8 cellular contexts compared by ENCODE assay signal in the genomic region with DNA sequence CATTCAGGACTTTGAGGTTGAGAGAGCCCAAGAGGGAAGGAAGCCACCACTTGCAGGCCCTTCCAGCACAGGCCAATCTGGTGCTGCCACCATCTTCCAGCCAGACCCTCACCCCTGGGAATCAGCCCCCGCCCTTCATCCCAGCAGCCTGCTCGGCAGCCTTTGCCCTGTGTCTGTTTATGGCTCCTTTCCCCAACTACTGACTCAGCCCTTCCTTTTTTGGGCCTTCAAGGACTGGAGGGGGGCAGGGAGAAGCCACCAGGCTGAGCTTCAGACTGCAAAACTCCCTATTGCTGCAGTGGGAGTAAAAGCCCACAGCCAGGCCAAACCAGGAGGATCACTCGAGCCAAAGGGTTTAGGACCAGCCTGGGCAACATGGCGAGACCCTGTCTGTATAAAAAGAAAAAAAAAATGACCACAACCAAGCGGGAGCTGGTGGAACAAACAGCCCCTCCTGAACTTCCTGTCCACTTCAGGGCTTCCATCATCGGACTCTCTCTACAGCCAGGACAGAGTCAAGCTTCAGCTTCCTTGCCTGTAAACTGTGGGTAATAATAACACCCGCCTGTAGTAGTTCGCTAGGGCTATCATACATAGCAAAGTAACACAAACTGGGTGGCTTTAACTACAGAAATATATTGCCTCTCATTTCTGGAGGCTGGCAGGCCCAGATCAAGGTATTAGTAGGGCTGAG.
A peak's percentile ranks its signal among the peaks of the same experiment; 100 is the strongest.
DNase-seq lines count a peak whose midpoint lies in the region; ATAC-seq and TF ChIP-seq lines count a peak whose summit lies in the region.

No MANE protein-coding gene starts in this region.

- 57 to 66% (median 60%) methylated on average over 8 of the region's 8 CpGs for WGBS in psoas muscle, 3 donors
- WGBS in endodermal cell (ENCODE audit: insufficient coverage in 1 of 2, insufficient read length in 1 of 2), 2 experiments, result 95 to 97% methylated on average over 5 to 8 of the region's 8 CpGs

- H3K27ac ChIP-seq in psoas muscle (peak overlapping the region; percentile 86), endodermal cell (ENCODE audit: low read depth, low read length) (no peak overlapping the region)

- intact Hi-C loops in Calu3 (cut with micrococcal nuclease; ENCODE audit: unreplicated experiment), result no loop called here
- intact Hi-C loops in left cardiac atrium (cut with DNase I), result no loop called here
- intact Hi-C loops in psoas muscle (cut with DNase I), result no loop called here
- intact Hi-C loops in activated T-helper 1 cell treated with anti-CD3 and anti-CD28 coated beads, Interleukin-12 subunit alpha, Interleukin-12 subunit beta, Interleukin-2, Interleukin-4 antibody, amounts not matched to agents 30 ng/mL and 10 ng/mL and 1 ng/mL, durations not matched to agents 14 hours and 24 hours and 36 hours (cut with micrococcal nuclease), result no loop called here

- no peak overlapping the region for H3K4me3 Mint-ChIP-seq in Calu3 (ENCODE audit: low read depth, unreplicated experiment)
- H3K4me3 Mint-ChIP-seq in activated T-helper 1 cell treated with anti-CD3 and anti-CD28 coated beads, Interleukin-12 subunit alpha, Interleukin-12 subunit beta, Interleukin-2, Interleukin-4 antibody, amounts not matched to agents 30 ng/mL and 10 ng/mL and 1 ng/mL, durations not matched to agents 14 hours and 24 hours and 36 hours, result no peak overlapping the region
- H3K4me3 Mint-ChIP-seq in endodermal cell, result no peak overlapping the region

- CTCF ChIA-PET in Calu3 (lab: Charles Lee), result interaction anchor here (1.0 kb wide), 1 partner anchor 9 kb away, joined by 4 read pairs; no protein-coding TSS in a partner anchor

- peak overlapping the region; percentile 28 for H3K4me3 ChIP-seq in psoas muscle
- no peak overlapping the region for H3K4me3 ChIP-seq in endodermal cell (ENCODE audit: low read length)

- ATAC-seq in left cardiac atrium, result peak; percentile 87 to 89
- peak; percentile 49 to 87 (median 82) for ATAC-seq in psoas muscle
- no peak for ATAC-seq in GM18498 (IDR thresholded peaks at IDR 0.05; ENCODE audit: unreplicated experiment)
- ATAC-seq in HG02852 (IDR thresholded peaks at IDR 0.05; ENCODE audit: unreplicated experiment), result no peak

- H3K27me3 Mint-ChIP-seq in Calu3 (ENCODE audit: unreplicated experiment), result no peaks in the 10 kb centered on the region
- peaks cover 2% of the 10 kb centered on the region for H3K27me3 Mint-ChIP-seq in activated T-helper 1 cell treated with anti-CD3 and anti-CD28 coated beads, Interleukin-12 subunit alpha, Interleukin-12 subunit beta, Interleukin-2, Interleukin-4 antibody, amounts not matched to agents 30 ng/mL and 10 ng/mL and 1 ng/mL, durations not matched to agents 14 hours and 24 hours and 36 hours (ENCODE audit: insufficient read depth)
- no peaks in the 10 kb centered on the region for H3K27me3 Mint-ChIP-seq in endodermal cell (ENCODE audit: insufficient read depth)

- BruUV-seq in Calu3 (replicated peaks; lab: Mats Ljungman, UMichigan), result no TSS peak

- TF ChIP-seq CTCF in Calu3 (IDR thresholded peaks at IDR 0.05; ENCODE audit: unreplicated experiment) (no peak), psoas muscle (IDR thresholded peaks at IDR 0.05) (no peak), endodermal cell (conservative IDR thresholded peaks at IDR 0.05) (no peak)

- H3K36me3 ChIP-seq in psoas muscle (ENCODE audit: insufficient read depth in 1 of 2, low read depth in 1 of 2), result no peaks in the 10 kb centered on the region
- H3K36me3 ChIP-seq in endodermal cell (ENCODE audit: control insufficient read depth, insufficient read depth, low read length), result no peaks in the 10 kb centered on the region

- no peak for DNase-seq in Calu3
- peak; percentile 49 for DNase-seq in UCSD-AML1 (lab: John Stamatoyannopoulos, UW; ENCODE audit: unreplicated experiment)
- peak; percentile 51 for DNase-seq in left cardiac atrium
- DNase-seq in psoas muscle, result peak; percentile 37 to 70
- DNase-seq in activated T-helper 1 cell treated with anti-CD3 and anti-CD28 coated beads, Interleukin-12 subunit alpha, Interleukin-12 subunit beta, Interleukin-2, Interleukin-4 antibody, amounts not matched to agents 30 ng/mL and 10 ng/mL and 1 ng/mL, durations not matched to agents 14 hours and 24 hours and 36 hours (ENCODE audit: low spot score), result no peak
- no peak for DNase-seq in endodermal cell

- H3K4me1 ChIP-seq in psoas muscle (peaks cover 36% of the 10 kb centered on the region), endodermal cell (ENCODE audit: control insufficient read depth, insufficient read depth, low read length) (no peaks in the 10 kb centered on the region)

- no peaks in the 10 kb centered on the region for H3K9me3 ChIP-seq in psoas muscle
- no peaks in the 10 kb centered on the region for H3K9me3 ChIP-seq in endodermal cell (ENCODE audit: control insufficient read depth, low read length)

- no peaks in the 10 kb centered on the region for H3K36me3 Mint-ChIP-seq in Calu3 (ENCODE audit: insufficient read depth, unreplicated experiment)
- no peaks in the 10 kb centered on the region for H3K36me3 Mint-ChIP-seq in activated T-helper 1 cell treated with anti-CD3 and anti-CD28 coated beads, Interleukin-12 subunit alpha, Interleukin-12 subunit beta, Interleukin-2, Interleukin-4 antibody, amounts not matched to agents 30 ng/mL and 10 ng/mL and 1 ng/mL, durations not matched to agents 14 hours and 24 hours and 36 hours (ENCODE audit: low read depth)
- H3K36me3 Mint-ChIP-seq in endodermal cell (ENCODE audit: low read depth), result no peaks in the 10 kb centered on the region

- H3K27me3 ChIP-seq in psoas muscle (ENCODE audit: insufficient read depth in 3 of 3, low read length in 2 of 3), result no peaks in the 10 kb centered on the region
- no peaks in the 10 kb centered on the region for H3K27me3 ChIP-seq in endodermal cell (ENCODE audit: control insufficient read depth, insufficient read depth, low read length, poor library complexity, severe bottlenecking)

- peaks cover 7% of the 10 kb centered on the region for H3K4me1 Mint-ChIP-seq in Calu3 (ENCODE audit: low read depth, unreplicated experiment)
- no peaks in the 10 kb centered on the region for H3K4me1 Mint-ChIP-seq in activated T-helper 1 cell treated with anti-CD3 and anti-CD28 coated beads, Interleukin-12 subunit alpha, Interleukin-12 subunit beta, Interleukin-2, Interleukin-4 antibody, amounts not matched to agents 30 ng/mL and 10 ng/mL and 1 ng/mL, durations not matched to agents 14 hours and 24 hours and 36 hours (ENCODE audit: low read depth)
- H3K4me1 Mint-ChIP-seq in endodermal cell, result no peaks in the 10 kb centered on the region

- H3K27ac Mint-ChIP-seq in Calu3 (ENCODE audit: unreplicated experiment) (peak overlapping the region; percentile 69), endodermal cell (no peak overlapping the region)
- no peak overlapping the region for H3K27ac Mint-ChIP-seq in activated T-helper 1 cell treated with anti-CD3 and anti-CD28 coated beads, Interleukin-12 subunit alpha, Interleukin-12 subunit beta, Interleukin-2, Interleukin-4 antibody, amounts not matched to agents 30 ng/mL and 10 ng/mL and 1 ng/mL, durations not matched to agents 14 hours and 24 hours and 36 hours

- H3K9ac ChIP-seq in endodermal cell (ENCODE audit: extremely low read depth, low read length, poor library complexity, severe bottlenecking), result no peak overlapping the region

- no peaks in the 10 kb centered on the region for H3K9me3 Mint-ChIP-seq in Calu3 (ENCODE audit: low read depth, unreplicated experiment)
- no peaks in the 10 kb centered on the region for H3K9me3 Mint-ChIP-seq in activated T-helper 1 cell treated with anti-CD3 and anti-CD28 coated beads, Interleukin-12 subunit alpha, Interleukin-12 subunit beta, Interleukin-2, Interleukin-4 antibody, amounts not matched to agents 30 ng/mL and 10 ng/mL and 1 ng/mL, durations not matched to agents 14 hours and 24 hours and 36 hours
- no peaks in the 10 kb centered on the region for H3K9me3 Mint-ChIP-seq in endodermal cell

Comparison
In these comparisons a context has a peak if more than half of its experiments do, and no peak if none do; other contexts are left out.
1. DNase-seq: peak in UCSD-AML1 (single experiment), left cardiac atrium (single experiment) and psoas muscle (2 of 2); none in Calu3 (single experiment), activated T-helper 1 cell treated with anti-CD3 and anti-CD28 coated beads, Interleukin-12 subunit alpha, Interleukin-12 subunit beta, Interleukin-2, Interleukin-4 antibody, amounts not matched to agents 30 ng/mL and 10 ng/mL and 1 ng/mL, durations not matched to agents 14 hours and 24 hours and 36 hours (single experiment) and endodermal cell (single experiment).
2. ATAC-seq: peak in left cardiac atrium (2 of 2) and psoas muscle (4 of 4); none in GM18498 (single experiment) and HG02852 (single experiment).